Comparison of ENCODE assay signal across 10 cellular contexts in the genomic region with DNA sequence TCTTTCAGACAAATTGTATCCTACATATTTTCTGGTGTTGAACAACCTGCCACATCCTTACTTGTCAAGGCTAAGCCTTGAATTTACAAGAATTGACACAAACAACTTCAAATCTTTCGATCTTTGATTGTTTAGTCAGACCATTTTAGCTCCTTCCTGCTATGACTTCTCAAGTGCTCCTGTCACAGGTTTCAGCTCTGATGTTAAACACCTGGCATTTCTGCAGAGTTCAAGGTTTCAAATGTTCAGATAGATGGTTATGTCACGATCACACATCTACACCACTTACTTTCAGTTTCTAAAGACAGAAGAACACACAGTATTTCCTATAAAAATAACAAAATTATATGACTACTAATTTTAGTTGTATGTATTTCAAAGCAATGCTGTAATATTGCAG.
A peak's percentile ranks its signal among the peaks of the same experiment; 100 is the strongest.
DNase-seq lines count a peak whose midpoint lies in the region; ATAC-seq and TF ChIP-seq lines count a peak whose summit lies in the region.
"Had no signal": no experiment of that assay in that cellular context is flagged by ENCODE, and none has a peak within 500 bp of the region (broad histone marks: within the 10 kb centered on the region; RNA-seq: fewer than 3 reads in every experiment).

No MANE protein-coding gene starts in this region.

- H3K36me3 ChIP-seq in MG63 (no peaks in the 10 kb centered on the region), psoas muscle (ENCODE audit: insufficient read depth in 1 of 2, low read depth in 1 of 2) (no peaks in the 10 kb centered on the region)

- no peak for TF ChIP-seq CTCF in psoas muscle (IDR thresholded peaks at IDR 0.05)

- ATAC-seq in HG02588 (IDR thresholded peaks at IDR 0.05; ENCODE audit: unreplicated experiment): peak; percentile 79
- ATAC-seq in psoas muscle: no peak
- ATAC-seq: stimulated activated naive CD8-positive, alpha-beta T cell treated with anti-CD3 and anti-CD28 coated beads, Interleukin-15, amount 100 ng/mL, for 72 hours had no signal

- WGBS in psoas muscle, 3 donors: 30 to 46% (median 40%) methylated on average over 2 of the region's 2 CpGs

- no peaks in the 10 kb centered on the region for H3K4me1 ChIP-seq in psoas muscle

- H3K4me3 ChIP-seq in MG63 (peak overlapping the region; percentile 40), psoas muscle (peak overlapping the region; percentile 2)

- DNase-seq in NCI-H345 (lab: John Stamatoyannopoulos, UW): peak; percentile 25
- no peak for DNase-seq in NCI-H345 treated with DMSO at 0.1 percent for 48 hours (lab: John Stamatoyannopoulos, UW; ENCODE audit: unreplicated experiment)
- DNase-seq in MG63: no peak
- DNase-seq in psoas muscle: no peak
- DNase-seq in DMS114 treated with DMSO at 0.1 percent for 48 hours (lab: John Stamatoyannopoulos, UW; ENCODE audit: unreplicated experiment): no peak
- DNase-seq in NCI-H2171 treated with DMSO at 0.1 percent for 48 hours (lab: John Stamatoyannopoulos, UW): no peak
- DNase-seq in NCI-H1105 (lab: John Stamatoyannopoulos, UW): no peak
- DNase-seq: SIG-M5; stimulated activated naive CD8-positive, alpha-beta T cell treated with anti-CD3 and anti-CD28 coated beads, Interleukin-15, amount 100 ng/mL, for 72 hours had no signal

- no peaks in the 10 kb centered on the region for H3K27me3 ChIP-seq in MG63
- H3K27me3 ChIP-seq in psoas muscle (ENCODE audit: insufficient read depth in 3 of 3, low read length in 2 of 3): no peaks in the 10 kb centered on the region

- H3K9me3 ChIP-seq in MG63: no peaks in the 10 kb centered on the region
- H3K9me3 ChIP-seq in psoas muscle: no peaks in the 10 kb centered on the region

- intact Hi-C loops in psoas muscle (cut with DNase I): no loop called here

- no peak overlapping the region for H3K27ac ChIP-seq in psoas muscle
